19 cellular contexts compared by ENCODE assay signal in genomic region chr17:1782171-1782567, GRCh38. TPM values are rescaled to one million over a fixed set of nuclear protein-coding genes. Genes with fewer than 3 reads are reported as not detected.
DNase-seq lines count a peak whose midpoint lies in the region; ATAC-seq and TF ChIP-seq lines count a peak whose summit lies in the region.
"Had no signal": no experiment of that assay in that cellular context is flagged by ENCODE, and none has a peak within 500 bp of the region (broad histone marks: within the 10 kb centered on the region; RNA-seq: fewer than 3 reads in every experiment).

No MANE protein-coding gene starts in this region.

- peak overlapping the region; percentile 20 for H3K27ac Mint-ChIP-seq in activated CD8-positive, alpha-beta T cell treated with anti-CD3 and anti-CD28 coated beads, Interleukin-2, amount 10 ng/mL, durations not matched to agents 7 days and 5 days
- no peak overlapping the region for H3K27ac Mint-ChIP-seq in activated CD8-positive, alpha-beta T cell treated with anti-CD3 and anti-CD28 coated beads for 36 hours
- H3K27ac Mint-ChIP-seq in activated CD4-positive, alpha-beta memory T cell treated with anti-CD3 and anti-CD28 coated beads for 36 hours: no peak overlapping the region

- H3K4me3 Mint-ChIP-seq in activated CD8-positive, alpha-beta T cell treated with anti-CD3 and anti-CD28 coated beads, Interleukin-2, amount 10 ng/mL, durations not matched to agents 7 days and 5 days: no peak overlapping the region
- H3K4me3 Mint-ChIP-seq in activated CD8-positive, alpha-beta T cell treated with anti-CD3 and anti-CD28 coated beads for 36 hours: no peak overlapping the region
- H3K4me3 Mint-ChIP-seq in activated CD4-positive, alpha-beta memory T cell treated with anti-CD3 and anti-CD28 coated beads for 36 hours: no peak overlapping the region

- H3K27me3 Mint-ChIP-seq in activated CD8-positive, alpha-beta T cell treated with anti-CD3 and anti-CD28 coated beads, Interleukin-2, amount 10 ng/mL, durations not matched to agents 7 days and 5 days (ENCODE audit: low read depth): no peaks in the 10 kb centered on the region
- no peaks in the 10 kb centered on the region for H3K27me3 Mint-ChIP-seq in activated CD8-positive, alpha-beta T cell treated with anti-CD3 and anti-CD28 coated beads for 36 hours
- no peaks in the 10 kb centered on the region for H3K27me3 Mint-ChIP-seq in activated CD4-positive, alpha-beta memory T cell treated with anti-CD3 and anti-CD28 coated beads for 36 hours

- no peak overlapping the region for H3K9ac ChIP-seq in fibroblast of lung (ENCODE audit: insufficient read depth, low read length)

- 18 to 39% (median 30%) methylated on average over 6 of the region's 6 CpGs for WGBS in ovary, 3 donors
- WGBS in tibial nerve, 2 donors: 57 to 68% methylated on average over 6 of the region's 6 CpGs

- no peak overlapping the region for H3K4me2 ChIP-seq in fibroblast of lung (ENCODE audit: extremely low read depth, insufficient read depth, low read length)

- peaks cover 12% of the 10 kb centered on the region for H3K4me1 Mint-ChIP-seq in activated CD8-positive, alpha-beta T cell treated with anti-CD3 and anti-CD28 coated beads, Interleukin-2, amount 10 ng/mL, durations not matched to agents 7 days and 5 days (ENCODE audit: low read depth)
- H3K4me1 Mint-ChIP-seq in activated CD8-positive, alpha-beta T cell treated with anti-CD3 and anti-CD28 coated beads for 36 hours (ENCODE audit: low read depth): no peaks in the 10 kb centered on the region
- no peaks in the 10 kb centered on the region for H3K4me1 Mint-ChIP-seq in activated CD4-positive, alpha-beta memory T cell treated with anti-CD3 and anti-CD28 coated beads for 36 hours (ENCODE audit: low read depth)

- H4K20me1 ChIP-seq in fibroblast of lung (ENCODE audit: control insufficient read depth, extremely low read depth, insufficient read depth, low read length): no peaks in the 10 kb centered on the region

- CTCF ChIA-PET in activated CD8-positive, alpha-beta T cell treated with anti-CD3 and anti-CD28 coated beads, Interleukin-2, amount 10 ng/mL, durations not matched to agents 7 days and 5 days (lab: Charles Lee): interaction anchor here (2.1 to 4.3 kb wide), 3 partner anchors 61 to 65 kb away, joined by 10 to 35 read pairs (median 16); no protein-coding TSS in a partner anchor
- CTCF ChIA-PET in activated CD8-positive, alpha-beta T cell treated with anti-CD3 and anti-CD28 coated beads for 36 hours (lab: Charles Lee): interaction anchor here (1.4 to 3.3 kb wide), 3 partner anchors 10 to 123 kb away, joined by 3 to 16 read pairs (median 3); no protein-coding TSS in a partner anchor
- CTCF ChIA-PET in activated CD4-positive, alpha-beta memory T cell treated with anti-CD3 and anti-CD28 coated beads for 36 hours (lab: Charles Lee): no interaction called here

- TF ChIP-seq EP300 in ovary (IDR thresholded peaks at IDR 0.05) (no peak), tibial nerve (IDR thresholded peaks at IDR 0.05) (no peak)

- H3K36me3 Mint-ChIP-seq in activated CD8-positive, alpha-beta T cell treated with anti-CD3 and anti-CD28 coated beads, Interleukin-2, amount 10 ng/mL, durations not matched to agents 7 days and 5 days (ENCODE audit: low read depth): peaks cover 53% of the 10 kb centered on the region
- peaks cover 43% of the 10 kb centered on the region for H3K36me3 Mint-ChIP-seq in activated CD8-positive, alpha-beta T cell treated with anti-CD3 and anti-CD28 coated beads for 36 hours (ENCODE audit: low read depth)
- H3K36me3 Mint-ChIP-seq in activated CD4-positive, alpha-beta memory T cell treated with anti-CD3 and anti-CD28 coated beads for 36 hours: peaks cover 43% of the 10 kb centered on the region

- H3K27ac ChIP-seq in fibroblast of lung (ENCODE audit: insufficient read depth, low read length): peak overlapping the region; percentile 88
- H3K27ac ChIP-seq in ovary: peak overlapping the region; percentile 92 to 94
- peak overlapping the region; percentile 82 to 98 (median 93) for H3K27ac ChIP-seq in tibial nerve

- H3K79me2 ChIP-seq in fibroblast of lung (ENCODE audit: control insufficient read depth, insufficient read depth, low read length): no peaks in the 10 kb centered on the region

- ATAC-seq in activated CD8-positive, alpha-beta T cell treated with anti-CD3 and anti-CD28 coated beads, Interleukin-2, amount 10 ng/mL, durations not matched to agents 7 days and 5 days: no peak
- no peak for ATAC-seq in activated CD8-positive, alpha-beta T cell treated with anti-CD3 and anti-CD28 coated beads for 36 hours
- ATAC-seq: stimulated activated naive CD8-positive, alpha-beta T cell treated with anti-CD3 and anti-CD28 coated beads, Interleukin-15, Interleukin-2, amounts not matched to agents 100 U/mL and 50 U/mL, for 24 hours had no signal

- TF ChIP-seq CTCF in activated CD8-positive, alpha-beta T cell treated with anti-CD3 and anti-CD28 coated beads for 36 hours (IDR thresholded peaks at IDR 0.05): no peak
- TF ChIP-seq CTCF in fibroblast of lung (conservative IDR thresholded peaks at IDR 0.05 in 1 of 2, IDR thresholded peaks at IDR 0.05 in 1 of 2; ENCODE audit: low read depth in 1 of 2, low read length in 2 of 2) (no peak), ovary (IDR thresholded peaks at IDR 0.05) (no peak), tibial nerve (IDR thresholded peaks at IDR 0.05) (no peak)

- DNase-seq in activated CD8-positive, alpha-beta T cell treated with anti-CD3 and anti-CD28 coated beads, Interleukin-2, amount 10 ng/mL, durations not matched to agents 7 days and 5 days: no peak
- DNase-seq in activated CD8-positive, alpha-beta T cell treated with anti-CD3 and anti-CD28 coated beads for 36 hours: no peak
- DNase-seq in fibroblast of lung (ENCODE audit: low read depth in 2 of 2) (no peak), ovary (peak in 2 of 5 donors; percentile 43 to 76), tibial nerve (ENCODE audit: low spot score in 2 of 2) (no peak), globus pallidus (ENCODE audit: low spot score) (no peak)
- no peak for DNase-seq in activated CD4-positive, alpha-beta memory T cell treated with anti-CD3 and anti-CD28 coated beads for 36 hours
- DNase-seq in activated CD8-positive, alpha-beta memory T cell treated with anti-CD3 and anti-CD28 coated beads, Interleukin-2, amount 50 U/mL, for 48 hours: no peak
- DNase-seq: 8988T; activated CD4-positive, alpha-beta T cell treated with anti-CD3 and anti-CD28 coated beads, Interleukin-2, amount 50 U/mL, for 4 hours; activated naive CD4-positive, alpha-beta T cell; COR-L47; IMR-90; islet precursor cell; NCI-H1436; NCI-H524 treated with DMSO at 0.1 percent for 48 hours; stimulated activated CD4-positive, alpha-beta T cell treated with anti-CD3 and anti-CD28 coated beads, Interleukin-2, amount 100 ng/mL, for 48 hours; stimulated activated naive CD8-positive, alpha-beta T cell treated with anti-CD3 and anti-CD28 coated beads, Interleukin-15, Interleukin-2, amounts not matched to agents 100 U/mL and 50 U/mL, for 24 hours; T-helper 9 cell had no signal

- H3K9me3 ChIP-seq in fibroblast of lung (ENCODE audit: control insufficient read depth, insufficient read depth, low read depth, low read length): no peaks in the 10 kb centered on the region
- no peaks in the 10 kb centered on the region for H3K9me3 ChIP-seq in ovary
- no peaks in the 10 kb centered on the region for H3K9me3 ChIP-seq in tibial nerve

- POLR2A ChIA-PET in activated CD8-positive, alpha-beta T cell treated with anti-CD3 and anti-CD28 coated beads, Interleukin-2, amount 10 ng/mL, durations not matched to agents 7 days and 5 days (lab: Charles Lee): no interaction called here
- POLR2A ChIA-PET in activated CD8-positive, alpha-beta T cell treated with anti-CD3 and anti-CD28 coated beads for 36 hours (lab: Charles Lee): interaction anchor here (1.0 to 1.4 kb wide), 2 partner anchors 9 to 21 kb away, joined by 4 to 5 read pairs; partner anchors contain the start of gene SERPINF1
- POLR2A ChIA-PET in activated CD4-positive, alpha-beta memory T cell treated with anti-CD3 and anti-CD28 coated beads for 36 hours (lab: Charles Lee): no interaction called here

- intact Hi-C loops in activated CD8-positive, alpha-beta T cell treated with anti-CD3 and anti-CD28 coated beads for 36 hours (cut with micrococcal nuclease): no loop called here
- intact Hi-C loops in ovary (cut with DNase I): loop anchor here (2.0 to 10.0 kb wide), 5 partner anchors 60 to 137 kb away; partner anchors contain the start of genes RILP (in 1 of the 4), SCARF1 (in 1 of the 4) and WDR81 (in 1 of the 4)
- intact Hi-C loops in activated CD4-positive, alpha-beta memory T cell treated with anti-CD3 and anti-CD28 coated beads for 36 hours (cut with micrococcal nuclease): no loop called here

- peaks cover 41% of the 10 kb centered on the region for H3K4me1 ChIP-seq in fibroblast of lung (ENCODE audit: control insufficient read depth, extremely low read depth, insufficient read depth, low read length)
- peaks cover 28% of the 10 kb centered on the region for H3K4me1 ChIP-seq in ovary (ENCODE audit: insufficient read depth)
- peaks cover 0 to 58% (median 36%) of the 10 kb centered on the region in 4 donors for H3K4me1 ChIP-seq in tibial nerve

- H3K27me3 ChIP-seq in fibroblast of lung (ENCODE audit: control insufficient read depth, insufficient read depth, low read length): no peaks in the 10 kb centered on the region
- no peaks in the 10 kb centered on the region for H3K27me3 ChIP-seq in ovary
- H3K27me3 ChIP-seq in tibial nerve: no peaks in the 10 kb centered on the region

- H3K4me3 ChIP-seq in fibroblast of lung (replicated peaks in 1 of 4; ENCODE audit: control extremely low read depth in 1 of 4, insufficient read depth in 1 of 4, low read depth in 3 of 4, low read length in 4 of 4) (no peak overlapping the region), ovary (no peak overlapping the region), tibial nerve (peak overlapping the region in 1 of 4 donors; percentile 7)

- H3K36me3 ChIP-seq in fibroblast of lung (ENCODE audit: control insufficient read depth, insufficient read depth, low read length): peaks cover 9% of the 10 kb centered on the region
- H3K36me3 ChIP-seq in ovary: no peaks in the 10 kb centered on the region
- peaks cover 0 to 69% (median 4%) of the 10 kb centered on the region in 3 donors for H3K36me3 ChIP-seq in tibial nerve

- no peaks in the 10 kb centered on the region for H3K9me3 Mint-ChIP-seq in activated CD8-positive, alpha-beta T cell treated with anti-CD3 and anti-CD28 coated beads, Interleukin-2, amount 10 ng/mL, durations not matched to agents 7 days and 5 days (ENCODE audit: insufficient read depth)
- no peaks in the 10 kb centered on the region for H3K9me3 Mint-ChIP-seq in activated CD8-positive, alpha-beta T cell treated with anti-CD3 and anti-CD28 coated beads for 36 hours
- H3K9me3 Mint-ChIP-seq in activated CD4-positive, alpha-beta memory T cell treated with anti-CD3 and anti-CD28 coated beads for 36 hours: no peaks in the 10 kb centered on the region

- no peak for TF ChIP-seq POLR2A in ovary (IDR thresholded peaks at IDR 0.05)
- TF ChIP-seq POLR2A in tibial nerve (IDR thresholded peaks at IDR 0.05): no peak

- no peak overlapping the region for H2AFZ ChIP-seq in fibroblast of lung (ENCODE audit: low read length)

RNA-seq across cellular contexts. Expression of gene SERPINF1, which starts 20.3 kb away (rescaled TPM):
- 1 to 10 TPM; 3.9 to 6.0 TPM for total RNA-seq in activated CD8-positive, alpha-beta T cell treated with anti-CD3 and anti-CD28 coated beads, Interleukin-2, amount 10 ng/mL, durations not matched to agents 7 days and 5 days
- total RNA-seq in activated CD8-positive, alpha-beta T cell treated with anti-CD3 and anti-CD28 coated beads for 36 hours: 1 to 10 TPM; 6.8 to 6.9 TPM
- total RNA-seq in fibroblast of lung: 199 and 429 TPM in 2 replicates
- polyA plus RNA-seq in fibroblast of lung: 140 and 360 TPM in 2 replicates
- polyA plus RNA-seq in fibroblast of lung (2012): 77.7 and 190 TPM in 2 replicates
- 42.1 and 138 TPM in 2 replicates for polyA minus RNA-seq in fibroblast of lung (ENCODE audit: low replicate concordance)
- total RNA-seq in ovary: 100 to 1,000 TPM; 342 to 965 (median 417) TPM
- polyA plus RNA-seq in ovary: 100 to 1,000 TPM; 439 to 670 TPM
- total RNA-seq in tibial nerve: 1,000 to 10,000 TPM in 1 of 4 donors, 100 to 1,000 TPM in 3; 720 to 2,221 (median 908) TPM
- under 1 TPM in 1 of 2 experiments, not detected in 1; 0.29 TPM for total RNA-seq in activated CD4-positive, alpha-beta memory T cell treated with anti-CD3 and anti-CD28 coated beads for 36 hours

RNA-seq across cellular contexts. Expression of gene SERPINF2, which starts 39.5 kb away (rescaled TPM):
- under 1 TPM; 0.16 to 0.31 TPM for total RNA-seq in activated CD8-positive, alpha-beta T cell treated with anti-CD3 and anti-CD28 coated beads, Interleukin-2, amount 10 ng/mL, durations not matched to agents 7 days and 5 days
- under 1 TPM; 0.11 to 0.18 TPM for total RNA-seq in activated CD8-positive, alpha-beta T cell treated with anti-CD3 and anti-CD28 coated beads for 36 hours
- total RNA-seq in fibroblast of lung (under 0.01 and 0.17 TPM in 2 replicates), ovary (10 to 100 TPM in 3 of 7 donors, 1 to 10 TPM in 4; 2.6 to 45.2 (median 4.5) TPM), tibial nerve (10 to 100 TPM in 2 of 4 donors, 1 to 10 TPM in 2; 6.1 to 21.3 (median 11.4) TPM)
- polyA plus RNA-seq in fibroblast of lung (0.06 and 0.09 TPM in 2 replicates), ovary (1 to 10 TPM; 1.7 to 9.4 TPM)
- polyA plus RNA-seq in fibroblast of lung (2012): 0.10 TPM in 1 of 2 replicates, not detected in the other
- 0.59 TPM in 1 of 2 replicates, not detected in the other for polyA minus RNA-seq in fibroblast of lung (ENCODE audit: low replicate concordance)
- not detected for total RNA-seq in activated CD4-positive, alpha-beta memory T cell treated with anti-CD3 and anti-CD28 coated beads for 36 hours
- total RNA-seq: IMR-90 had no signal
- polyA plus RNA-seq: IMR-90 had no signal

RNA-seq across cellular contexts. Expression of gene SMYD4, which starts 47.5 kb away (rescaled TPM):
- 10 to 100 TPM; 40.3 to 41.7 TPM for total RNA-seq in activated CD8-positive, alpha-beta T cell treated with anti-CD3 and anti-CD28 coated beads, Interleukin-2, amount 10 ng/mL, durations not matched to agents 7 days and 5 days
- total RNA-seq in activated CD8-positive, alpha-beta T cell treated with anti-CD3 and anti-CD28 coated beads for 36 hours: 10 to 100 TPM; 22.2 to 22.7 TPM
- 8.7 and 11.6 TPM in 2 replicates for total RNA-seq in fibroblast of lung
- 5.1 and 5.8 TPM in 2 replicates for polyA plus RNA-seq in fibroblast of lung
- polyA plus RNA-seq in fibroblast of lung (2012): 4.7 and 4.8 TPM in 2 replicates
- polyA minus RNA-seq in fibroblast of lung (ENCODE audit: low replicate concordance): 7.2 and 18.1 TPM in 2 replicates
- total RNA-seq in ovary: 10 to 100 TPM; 11.3 to 22.0 (median 17.5) TPM
- polyA plus RNA-seq in ovary: 10 to 100 TPM in 1 of 2 donors, 1 to 10 TPM in 1; 8.5 to 16.3 TPM
- total RNA-seq in tibial nerve: 10 to 100 TPM; 15.1 to 19.9 (median 17.5) TPM
- 10 to 100 TPM; 14.5 to 15.8 TPM for total RNA-seq in activated CD4-positive, alpha-beta memory T cell treated with anti-CD3 and anti-CD28 coated beads for 36 hours

RNA-seq across cellular contexts. Expression of gene RPA1, which starts 47.6 kb away (rescaled TPM):
- total RNA-seq in activated CD8-positive, alpha-beta T cell treated with anti-CD3 and anti-CD28 coated beads, Interleukin-2, amount 10 ng/mL, durations not matched to agents 7 days and 5 days: 100 to 1,000 TPM; 314 to 325 TPM
- total RNA-seq in activated CD8-positive, alpha-beta T cell treated with anti-CD3 and anti-CD28 coated beads for 36 hours: 100 to 1,000 TPM; 189 to 197 TPM
- total RNA-seq in fibroblast of lung: 14.6 and 22.3 TPM in 2 replicates
- 55.4 and 104 TPM in 2 replicates for polyA plus RNA-seq in fibroblast of lung
- polyA plus RNA-seq in fibroblast of lung (2012): 42.8 and 69.3 TPM in 2 replicates
- 13.4 and 29.8 TPM in 2 replicates for polyA minus RNA-seq in fibroblast of lung (ENCODE audit: low replicate concordance)
- 100 to 1,000 TPM in 5 of 7 donors, 10 to 100 TPM in 2; 20.7 to 137 (median 116) TPM for total RNA-seq in ovary
- 10 to 100 TPM; 37.0 to 63.6 TPM for polyA plus RNA-seq in ovary
- 10 to 100 TPM; 18.0 to 31.0 (median 26.7) TPM for total RNA-seq in tibial nerve
- 100 to 1,000 TPM; 159 to 168 TPM for total RNA-seq in activated CD4-positive, alpha-beta memory T cell treated with anti-CD3 and anti-CD28 coated beads for 36 hours

RNA-seq across cellular contexts. Expression of gene WDR81, which starts 57.7 kb away (rescaled TPM):
- total RNA-seq in activated CD8-positive, alpha-beta T cell treated with anti-CD3 and anti-CD28 coated beads, Interleukin-2, amount 10 ng/mL, durations not matched to agents 7 days and 5 days: 10 to 100 TPM; 29.4 to 30.8 TPM
- total RNA-seq in activated CD8-positive, alpha-beta T cell treated with anti-CD3 and anti-CD28 coated beads for 36 hours: 1 to 10 TPM; 7.0 to 8.0 TPM
- total RNA-seq in fibroblast of lung (26.2 and 31.5 TPM in 2 replicates), ovary (10 to 100 TPM; 26.7 to 59.4 (median 36.2) TPM), tibial nerve (100 to 1,000 TPM in 2 of 4 donors, 10 to 100 TPM in 2; 54.4 to 111 (median 92.0) TPM)
- polyA plus RNA-seq in fibroblast of lung (5.4 and 6.6 TPM in 2 replicates), ovary (10 to 100 TPM in 1 of 2 donors, 1 to 10 TPM in 1; 1.3 to 41.0 TPM)
- polyA plus RNA-seq in fibroblast of lung (2012): 11.7 and 15.4 TPM in 2 replicates
- 18.6 and 20.9 TPM in 2 replicates for polyA minus RNA-seq in fibroblast of lung (ENCODE audit: low replicate concordance)
- 1 to 10 TPM; 6.3 to 7.3 TPM for total RNA-seq in activated CD4-positive, alpha-beta memory T cell treated with anti-CD3 and anti-CD28 coated beads for 36 hours

Comparison
In these comparisons a context has a peak if more than half of its experiments do, and no peak if none do; other contexts are left out.
1. RNA of gene SERPINF1, which starts 20.3 kb away (total RNA-seq): 720 to 2,221 TPM in tibial nerve, 342 to 965 TPM in ovary and 199 to 429 TPM in fibroblast of lung; 6.8 to 6.9 TPM in activated CD8-positive, alpha-beta T cell treated with anti-CD3 and anti-CD28 coated beads for 36 hours, 3.9 to 6.0 TPM in activated CD8-positive, alpha-beta T cell treated with anti-CD3 and anti-CD28 coated beads, Interleukin-2, amount 10 ng/mL, durations not matched to agents 7 days and 5 days and 0.29 TPM in activated CD4-positive, alpha-beta memory T cell treated with anti-CD3 and anti-CD28 coated beads for 36 hours; every median in the first group is over 10 times any median in the second.
2. intact Hi-C loops: an anchor here in ovary (2.0 to 10.0 kb wide); none called in activated CD8-positive, alpha-beta T cell treated with anti-CD3 and anti-CD28 coated beads for 36 hours and activated CD4-positive, alpha-beta memory T cell treated with anti-CD3 and anti-CD28 coated beads for 36 hours.
3. Peak in every context shown above with its lines, with median percentiles within 50 percentile points of each other: H3K27ac ChIP-seq.